22 cellular contexts compared by ENCODE assay signal in genomic region chr6:21181866-21182265, GRCh38.
DNase-seq lines count a peak whose midpoint lies in the region; ATAC-seq and TF ChIP-seq lines count a peak whose summit lies in the region.
"Had no signal": no experiment of that assay in that cellular context is flagged by ENCODE, and none has a peak within 500 bp of the region (broad histone marks: within the 10 kb centered on the region; RNA-seq: fewer than 3 reads in every experiment).

No MANE protein-coding gene starts in this region.

- no peak for TF ChIP-seq EP300 in SK-N-SH (IDR thresholded peaks at IDR 0.05; ENCODE audit: borderline replicate concordance in 1 of 2, low read depth in 1 of 2, low read length in 1 of 2)

- no peak for TF ChIP-seq POLR2A in lower leg skin (IDR thresholded peaks at IDR 0.05)

- intact Hi-C loops in lower leg skin (cut with DNase I; ENCODE audit: low total_unique reads): no loop called here

- H3F3A ChIP-seq in SK-N-SH (replicated peaks; ENCODE audit: insufficient read depth): no peaks in the 10 kb centered on the region

- no peaks in the 10 kb centered on the region for H4K20me1 ChIP-seq in KMS-11 (ENCODE audit: insufficient read depth)
- no peaks in the 10 kb centered on the region for H4K20me1 ChIP-seq in SK-N-SH (ENCODE audit: insufficient read depth)

- 98 to 100% methylated on average over 1 of the region's 1 CpG for WGBS in lower leg skin, 2 donors
- 95% methylated on average over 1 of the region's 1 CpG for WGBS in SK-N-SH (ENCODE audit: low lambda C conversion rate)

- H3K79me2 ChIP-seq in KMS-11 (ENCODE audit: insufficient read depth, low read depth): no peaks in the 10 kb centered on the region
- no peaks in the 10 kb centered on the region for H3K79me2 ChIP-seq in SK-N-SH (ENCODE audit: insufficient read depth)

- no peak overlapping the region for H3K27ac ChIP-seq in KMS-11
- H3K27ac ChIP-seq in SK-N-SH (ENCODE audit: low read depth in 2 of 2, low read length in 1 of 2): no peak overlapping the region
- H3K27ac ChIP-seq: ascending aorta, uterus had no signal

- H3K9ac ChIP-seq in KMS-11: no peak overlapping the region
- no peak overlapping the region for H3K9ac ChIP-seq in SK-N-SH

- H3K27me3 ChIP-seq in KMS-11 (ENCODE audit: insufficient read depth, low read depth) (no peaks in the 10 kb centered on the region), SK-N-SH (ENCODE audit: insufficient read depth) (no peaks in the 10 kb centered on the region)
- H3K27me3 ChIP-seq: ascending aorta, uterus had no signal

- no peak for TF ChIP-seq RAD21 in SK-N-SH (IDR thresholded peaks at IDR 0.05; ENCODE audit: low read length)

- CTCF ChIA-PET in SK-N-SH (lab: Yijun Ruan, JAX): interaction anchor here (0.6 kb wide), 1 partner anchor 33 kb away, joined by 3 read pairs; no protein-coding TSS in a partner anchor

- H3K4me2 ChIP-seq in KMS-11 (peak overlapping the region; percentile 9; the same call in 1 of the 2 replicates), SK-N-SH (no peak overlapping the region)

- H3K4me1 ChIP-seq in KMS-11 (ENCODE audit: low read depth, poor library complexity, severe bottlenecking) (peaks cover 9% of the 10 kb centered on the region), SK-N-SH (ENCODE audit: control insufficient read depth in 1 of 2, insufficient read depth in 2 of 2, low read depth in 1 of 2, low read length in 1 of 2) (peaks cover 3 to 4% of the 10 kb centered on the region in 2 experiments; a peak in 3 of 4 replicates)
- H3K4me1 ChIP-seq: uterus had no signal

- no peak overlapping the region for H2AFZ ChIP-seq in KMS-11 (ENCODE audit: low read depth)
- H2AFZ ChIP-seq in SK-N-SH (ENCODE audit: low read depth): no peak overlapping the region

- no peaks in the 10 kb centered on the region for H3K9me3 ChIP-seq in SK-N-SH
- H3K9me3 ChIP-seq: ascending aorta, uterus had no signal

- H3K9me2 ChIP-seq in SK-N-SH: no peaks in the 10 kb centered on the region

- TF ChIP-seq CTCF in KMS-11 (conservative IDR thresholded peaks at IDR 0.05; ENCODE audit: low read depth, low read length) (no peak), lower leg skin (IDR thresholded peaks at IDR 0.05) (no peak), SK-N-SH (IDR thresholded peaks at IDR 0.05) (no peak)

- ATAC-seq in GM18517 (IDR thresholded peaks at IDR 0.05; ENCODE audit: unreplicated experiment) (peak; percentile 70), GM21515 (IDR thresholded peaks at IDR 0.05; ENCODE audit: unreplicated experiment) (peak; percentile 65), HG02938 (IDR thresholded peaks at IDR 0.05; ENCODE audit: unreplicated experiment) (peak; percentile 73)
- ATAC-seq: PC-3, right cardiac atrium had no signal

- no peak overlapping the region for H3K4me3 ChIP-seq in KMS-11 (IDR thresholded peaks at IDR 0.05; ENCODE audit: insufficient read depth, low read depth, low read length)
- no peak overlapping the region for H3K4me3 ChIP-seq in lower leg skin (ENCODE audit: low read depth, poor library complexity, severe bottlenecking)
- no peak overlapping the region for H3K4me3 ChIP-seq in SK-N-SH (ENCODE audit: low read depth in 2 of 2, low read length in 1 of 2)
- H3K4me3 ChIP-seq: ascending aorta, uterus had no signal

- DNase-seq in COLO668 (lab: John Stamatoyannopoulos, UW; ENCODE audit: unreplicated experiment) (no peak), AG08395 (ENCODE audit: low spot score) (no peak), lower leg skin (ENCODE audit: low spot score in 2 of 2) (no peak), SK-N-SH (no peak)
- DNase-seq: activated CD4-positive, alpha-beta T cell treated with anti-CD3 and anti-CD28 coated beads for 4 hours; activated CD8-positive, alpha-beta memory T cell treated with anti-CD3 and anti-CD28 coated beads, Interleukin-2, amount 50 U/mL, for 48 hours; activated naive CD4-positive, alpha-beta T cell; CD8-positive, alpha-beta memory T cell; endodermal cell; hippocampal formation; midbrain; NCI-H2029 treated with DMSO at 0.1 percent for 48 hours; NCI-H524 treated with DMSO at 0.1 percent for 48 hours; PC-3; right cardiac atrium; T1000; uterus had no signal

- POLR2A ChIA-PET in SK-N-SH (lab: Yijun Ruan, JAX): no interaction called here

- H3K36me3 ChIP-seq in KMS-11 (ENCODE audit: insufficient read depth) (no peaks in the 10 kb centered on the region), SK-N-SH (replicated peaks in 1 of 2; ENCODE audit: control insufficient read depth in 1 of 2, insufficient read depth in 2 of 2, low read length in 1 of 2) (no peaks in the 10 kb centered on the region)
- H3K36me3 ChIP-seq: ascending aorta, uterus had no signal

TF ChIP-seq in SK-N-SH, 30 proteins besides CTCF, POLR2A, EP300 and RAD21:
- TF ChIP-seq GATA2 (CRISPR knock-in tag; IDR thresholded peaks at IDR 0.05) (no peak), TEAD4 (IDR thresholded peaks at IDR 0.05; ENCODE audit: borderline replicate concordance, insufficient read depth) (no peak), SIN3A (IDR thresholded peaks at IDR 0.05; ENCODE audit: borderline replicate concordance, low read depth, low read length) (no peak), CHD2 (IDR thresholded peaks at IDR 0.05; ENCODE audit: low read length, partially characterized antibody) (no peak), JUND (IDR thresholded peaks at IDR 0.05) (no peak), PBX3 (IDR thresholded peaks at IDR 0.05) (no peak)
TF ChIP-seq in SK-N-SH: peak in this region for 0.
